Comparison of ENCODE assay signal across 23 cellular contexts in genomic region chr6:88599561-88599960, GRCh38.
A peak's percentile ranks its signal among the peaks of the same experiment; 100 is the strongest.
DNase-seq lines count a peak whose midpoint lies in the region; ATAC-seq and TF ChIP-seq lines count a peak whose summit lies in the region.
"Had no signal": no experiment of that assay in that cellular context is flagged by ENCODE, and none has a peak within 500 bp of the region (broad histone marks: within the 10 kb centered on the region; RNA-seq: fewer than 3 reads in every experiment).

No MANE protein-coding gene starts in this region.

- intact Hi-C loops in Calu3 (cut with micrococcal nuclease; ENCODE audit: unreplicated experiment): no loop called here
- intact Hi-C loops in breast epithelium (cut with DNase I; ENCODE audit: low total_unique reads): no loop called here

- H2AFZ ChIP-seq in SU-DHL-6 (ENCODE audit: low read depth, low read length, severe bottlenecking): peak overlapping the region; percentile 35

- no peak overlapping the region for H2AK5ac ChIP-seq in mesendoderm (ENCODE audit: low read length)

- no peak for TF ChIP-seq POLR2A in breast epithelium (IDR thresholded peaks at IDR 0.05)

- H3K4ac ChIP-seq in mesendoderm (ENCODE audit: low read depth, low read length): no peak overlapping the region

- H3K4me1 ChIP-seq in mesendoderm (ENCODE audit: control insufficient read depth, low read depth, low read length): no peaks in the 10 kb centered on the region
- no peaks in the 10 kb centered on the region for H3K4me1 ChIP-seq in breast epithelium
- H3K4me1 ChIP-seq: Caco-2, left ventricle myocardium inferior, tibial artery had no signal

- no peaks in the 10 kb centered on the region for H3K9me2 ChIP-seq in SU-DHL-6 (replicated peaks; ENCODE audit: insufficient read depth, low read length)

- CTCF ChIA-PET in Calu3 (lab: Charles Lee): no interaction called here

- no peaks in the 10 kb centered on the region for H4K20me1 ChIP-seq in SU-DHL-6 (ENCODE audit: low read depth, low read length)

- peak overlapping the region; percentile 44 for H3K9ac ChIP-seq in SU-DHL-6 (ENCODE audit: low read length)
- no peak overlapping the region for H3K9ac ChIP-seq in mesendoderm (ENCODE audit: low read length)

- no peak overlapping the region for H3K56ac ChIP-seq in mesendoderm (ENCODE audit: low read length)

- TF ChIP-seq CTCF in SU-DHL-6 (IDR thresholded peaks at IDR 0.05; ENCODE audit: insufficient read depth, low read length, poor library complexity, severe bottlenecking) (peak; percentile 74), Calu3 (IDR thresholded peaks at IDR 0.05; ENCODE audit: unreplicated experiment) (no peak), breast epithelium (IDR thresholded peaks at IDR 0.05) (no peak)

- BruUV-seq in Calu3 (replicated peaks; lab: Mats Ljungman, UMichigan): no TSS peak

- H3K18ac ChIP-seq in mesendoderm (ENCODE audit: low read length): no peak overlapping the region

- H3K4me2 ChIP-seq in SU-DHL-6 (ENCODE audit: low read depth, low read length, poor library complexity, severe bottlenecking) (peak overlapping the region; percentile 60), mesendoderm (ENCODE audit: low read length) (no peak overlapping the region)

- H3K4me3 Mint-ChIP-seq in Calu3 (ENCODE audit: low read depth, unreplicated experiment): no peak overlapping the region
- H3K4me3 Mint-ChIP-seq: activated naive CD8-positive, alpha-beta T cell treated with anti-CD3 and anti-CD28 coated beads, Interleukin-2, amount 50 U/mL, for 24 hours; activated T-helper 1 cell treated with anti-CD3 and anti-CD28 coated beads, Interleukin-12 subunit alpha, Interleukin-12 subunit beta, Interleukin-2, Interleukin-4 antibody, amounts not matched to agents 30 ng/mL and 10 ng/mL and 1 ng/mL, durations not matched to agents 14 hours and 24 hours and 36 hours; dendritic cell treated with granulocyte-macrophage colony-stimulating factor and Interleukin-4, amounts not matched to agents 40 ng/mL and 50 ng/mL, for 4 days; stimulated activated naive B cell treated with anti-CD40 and anti-IgM and Interleukin-4, amounts not matched to agents 10 μg/mL and 1 μg/mL and 100 μg/mL, for 72 hours had no signal

- H3K27me3 Mint-ChIP-seq in Calu3 (ENCODE audit: unreplicated experiment): no peaks in the 10 kb centered on the region
- H3K27me3 Mint-ChIP-seq: activated naive CD8-positive, alpha-beta T cell treated with anti-CD3 and anti-CD28 coated beads, Interleukin-2, amount 50 U/mL, for 24 hours; dendritic cell treated with granulocyte-macrophage colony-stimulating factor and Interleukin-4, amounts not matched to agents 40 ng/mL and 50 ng/mL, for 4 days; stimulated activated naive B cell treated with anti-CD40 and anti-IgM and Interleukin-4, amounts not matched to agents 10 μg/mL and 1 μg/mL and 100 μg/mL, for 72 hours had no signal

- H3K27ac ChIP-seq in SU-DHL-6 (ENCODE audit: low read depth, low read length) (peak overlapping the region; percentile 82), mesendoderm (ENCODE audit: low read depth, low read length) (no peak overlapping the region), breast epithelium (no peak overlapping the region)
- H3K27ac ChIP-seq: 22Rv1, left ventricle myocardium inferior, tibial artery had no signal

- no peaks in the 10 kb centered on the region for H3K36me3 ChIP-seq in SU-DHL-6 (ENCODE audit: low read length)
- H3K36me3 ChIP-seq in mesendoderm (ENCODE audit: control insufficient read depth, insufficient read depth, low read length): no peaks in the 10 kb centered on the region
- no peaks in the 10 kb centered on the region for H3K36me3 ChIP-seq in breast epithelium
- H3K36me3 ChIP-seq: left ventricle myocardium inferior, tibial artery had no signal

- ATAC-seq in HG02798 (IDR thresholded peaks at IDR 0.05; ENCODE audit: poor library complexity, unreplicated experiment): peak; percentile 87
- ATAC-seq in HG03521 (IDR thresholded peaks at IDR 0.05; ENCODE audit: unreplicated experiment): no peak
- ATAC-seq: activated CD4-positive, CD25-positive, alpha-beta regulatory T cell treated with anti-CD3 and anti-CD28 coated beads, Interleukin-2, amount 50 U/mL, for 24 hours; activated naive CD8-positive, alpha-beta T cell treated with anti-CD3 and anti-CD28 coated beads, Interleukin-2, amount 50 U/mL, for 24 hours had no signal

- WGBS in mesendoderm (ENCODE audit: extremely low coverage, insufficient coverage, low lambda C conversion rate): no CpG with 5 or more reads among the region's 8 CpGs

- no peaks in the 10 kb centered on the region for H3K4me1 Mint-ChIP-seq in Calu3 (ENCODE audit: low read depth, unreplicated experiment)
- H3K4me1 Mint-ChIP-seq: activated naive CD8-positive, alpha-beta T cell treated with anti-CD3 and anti-CD28 coated beads, Interleukin-2, amount 50 U/mL, for 24 hours; stimulated activated naive B cell treated with anti-CD40 and anti-IgM and Interleukin-4, amounts not matched to agents 10 μg/mL and 1 μg/mL and 100 μg/mL, for 72 hours had no signal

- no peak overlapping the region for H2BK120ac ChIP-seq in mesendoderm (ENCODE audit: low read depth, low read length)

- no peak overlapping the region for H2BK5ac ChIP-seq in mesendoderm (ENCODE audit: low read length)

- no peak overlapping the region for H3K23ac ChIP-seq in mesendoderm (ENCODE audit: low read length)

- H3K79me2 ChIP-seq in SU-DHL-6 (ENCODE audit: insufficient read depth, low read length) (no peaks in the 10 kb centered on the region), mesendoderm (ENCODE audit: control insufficient read depth, insufficient read depth, low read length) (no peaks in the 10 kb centered on the region)

- DNase-seq in DMS 273 (lab: John Stamatoyannopoulos, UW; ENCODE audit: unreplicated experiment): peak; percentile 18
- no peak for DNase-seq in DMS 273 treated with DMSO at 0.1 percent for 48 hours (lab: John Stamatoyannopoulos, UW)
- DNase-seq in mesendoderm: peak; percentile 50
- DNase-seq in Calu3: no peak
- no peak for DNase-seq in breast epithelium (ENCODE audit: low spot score in 2 of 2)
- DNase-seq: activated naive CD8-positive, alpha-beta T cell treated with anti-CD3 and anti-CD28 coated beads, Interleukin-2, amount 50 U/mL, for 24 hours; foreskin fibroblast; HCEC 1CT; left ventricle myocardium inferior; NCI-H187 treated with DMSO at 0.1 percent for 48 hours; NCI-H524; nucleus accumbens; stimulated activated naive B cell treated with anti-CD40 and anti-IgM and Interleukin-4, amounts not matched to agents 10 μg/mL and 1 μg/mL and 100 μg/mL, for 72 hours; T-helper 2 cell; tibial artery had no signal

- no peaks in the 10 kb centered on the region for H3K36me3 Mint-ChIP-seq in Calu3 (ENCODE audit: insufficient read depth, unreplicated experiment)

- H3K4me3 ChIP-seq in SU-DHL-6 (ENCODE audit: insufficient read depth, low read length, poor library complexity, severe bottlenecking) (peak overlapping the region; percentile 22), mesendoderm (ENCODE audit: low read length) (no peak overlapping the region), breast epithelium (no peak overlapping the region)
- H3K4me3 ChIP-seq: left ventricle myocardium inferior, tibial artery had no signal

- H3K9me3 Mint-ChIP-seq in Calu3 (ENCODE audit: low read depth, unreplicated experiment): no peaks in the 10 kb centered on the region
- H3K9me3 Mint-ChIP-seq: activated naive CD8-positive, alpha-beta T cell treated with anti-CD3 and anti-CD28 coated beads, Interleukin-2, amount 50 U/mL, for 24 hours had no signal

- no peaks in the 10 kb centered on the region for H3K79me1 ChIP-seq in mesendoderm (ENCODE audit: low read length)

- peaks cover 14% of the 10 kb centered on the region for H3F3A ChIP-seq in SU-DHL-6 (ENCODE audit: insufficient read depth)

- H3K27ac Mint-ChIP-seq in Calu3 (ENCODE audit: unreplicated experiment): no peak overlapping the region
- H3K27ac Mint-ChIP-seq: activated naive CD8-positive, alpha-beta T cell treated with anti-CD3 and anti-CD28 coated beads, Interleukin-2, amount 50 U/mL, for 24 hours; activated T-helper 1 cell treated with anti-CD3 and anti-CD28 coated beads, Interleukin-12 subunit alpha, Interleukin-12 subunit beta, Interleukin-2, Interleukin-4 antibody, amounts not matched to agents 30 ng/mL and 10 ng/mL and 1 ng/mL, durations not matched to agents 14 hours and 24 hours and 36 hours; dendritic cell treated with granulocyte-macrophage colony-stimulating factor and Interleukin-4, amounts not matched to agents 40 ng/mL and 50 ng/mL, for 4 days; stimulated activated naive B cell treated with anti-CD40 and anti-IgM and Interleukin-4, amounts not matched to agents 10 μg/mL and 1 μg/mL and 100 μg/mL, for 72 hours had no signal

- H3K9me3 ChIP-seq in SU-DHL-6 (ENCODE audit: insufficient read depth, low read length) (no peaks in the 10 kb centered on the region), breast epithelium (no peaks in the 10 kb centered on the region)
- H3K9me3 ChIP-seq: Caco-2, left ventricle myocardium inferior, tibial artery had no signal

- no peak overlapping the region for H4K8ac ChIP-seq in mesendoderm (ENCODE audit: low read depth, low read length)

- no peak overlapping the region for H4K5ac ChIP-seq in mesendoderm (ENCODE audit: low read length)

- H3K27me3 ChIP-seq in SU-DHL-6 (ENCODE audit: low read length): no peaks in the 10 kb centered on the region
- no peaks in the 10 kb centered on the region for H3K27me3 ChIP-seq in mesendoderm (ENCODE audit: insufficient read depth, low read length, poor library complexity)
- H3K27me3 ChIP-seq in breast epithelium: no peaks in the 10 kb centered on the region
- H3K27me3 ChIP-seq: tibial artery had no signal

- no peak overlapping the region for H2BK15ac ChIP-seq in mesendoderm (replicated peaks; ENCODE audit: low read depth)

Comparison
In these comparisons a context has a peak if more than half of its experiments do, and no peak if none do; other contexts are left out.
1. DNase-seq: peak in DMS 273 (single experiment) and mesendoderm (single experiment); none in DMS 273 treated with DMSO at 0.1 percent for 48 hours (single experiment), Calu3 (single experiment) and breast epithelium (0 of 2).